In the genomic region with DNA sequence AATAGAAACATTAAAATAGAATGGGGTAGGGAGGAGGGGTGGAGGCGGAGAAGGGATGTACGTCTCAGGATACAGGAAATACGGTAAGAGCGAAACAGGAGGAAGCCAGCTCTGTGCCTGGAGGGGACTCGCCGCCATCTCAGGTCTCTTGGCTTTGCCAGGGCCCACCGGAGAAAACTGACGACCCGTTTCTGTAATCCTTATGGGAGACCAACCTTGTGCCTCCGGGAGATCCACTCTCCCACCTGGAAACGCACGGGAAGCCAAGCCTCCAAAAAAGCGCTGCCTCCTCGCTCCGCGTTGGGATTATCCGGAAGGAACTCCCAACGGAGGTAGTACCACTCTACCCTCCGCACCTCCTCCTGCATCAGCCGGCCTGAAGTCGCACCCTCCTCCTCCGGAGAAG, we compare ENCODE assay signal across 8 cellular contexts. TPM values are rescaled to one million over a fixed set of nuclear protein-coding genes. Genes with fewer than 3 reads are reported as not detected.
DNase-seq lines count a peak whose midpoint lies in the region; TF ChIP-seq lines count a peak whose summit lies in the region.

A gene with protein sequence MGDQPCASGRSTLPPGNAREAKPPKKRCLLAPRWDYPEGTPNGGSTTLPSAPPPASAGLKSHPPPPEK (plus strand): TSS at position 92 of the 406 bp plus-strand sequence. CDS start 111 bp downstream, at position 203.

- DNase-seq in H4 (ENCODE audit: low spot score), result peak; percentile 65
- DNase-seq in MG63, result peak; percentile 26
- DNase-seq in T-helper 2 cell, result peak in 3 of 5 experiments; percentile 9 to 62 (median 40)
- DNase-seq in cardiac fibroblast (ENCODE audit: low read depth in 2 of 2), result peak; percentile 50 to 55
- peak; percentile 24 for DNase-seq in iPS-NIHi7 (ENCODE audit: extremely low spot score)
- no peak for DNase-seq in HuH-7 (ENCODE audit: low spot score)

- H3K27me3 ChIP-seq in MG63 (no peaks in the 10 kb centered on the region), skeletal muscle satellite cell (ENCODE audit: control insufficient read depth, insufficient read depth, low read length) (no peaks in the 10 kb centered on the region)

- TF ChIP-seq CTCF in cardiac fibroblast (IDR thresholded peaks at IDR 0.05; ENCODE audit: low read depth, low read length), result no peak

- peak within 1 kb of the TSS; percentile 89 for H3K4me3 ChIP-seq in GM08714 (ENCODE audit: low read length)
- peak within 1 kb of the TSS; percentile 63 for H3K4me3 ChIP-seq in MG63
- peak within 1 kb of the TSS; percentile 64 to 68 for H3K4me3 ChIP-seq in cardiac fibroblast (replicated peaks in 1 of 2; ENCODE audit: low read depth in 2 of 2, low read length in 2 of 2)
- peak within 1 kb of the TSS; percentile 85 for H3K4me3 ChIP-seq in skeletal muscle satellite cell (ENCODE audit: low read length)

- H3K9ac ChIP-seq in skeletal muscle satellite cell (ENCODE audit: low read depth, low read length), result peak within 1 kb of the TSS; percentile 89

- no peaks in the 10 kb centered on the region for H3K4me1 ChIP-seq in skeletal muscle satellite cell (ENCODE audit: control insufficient read depth, insufficient read depth, low read length)

- peak within 1 kb of the TSS; percentile 72 for H3K4me2 ChIP-seq in skeletal muscle satellite cell (ENCODE audit: low read length)

- H3K36me3 ChIP-seq in MG63 (no peaks in the 10 kb centered on the region), skeletal muscle satellite cell (ENCODE audit: insufficient read depth, low read length) (no peaks in the 10 kb centered on the region)

- H3K9me3 ChIP-seq in MG63, result no peaks in the 10 kb centered on the region
- H3K9me3 ChIP-seq in skeletal muscle satellite cell (replicated peaks; ENCODE audit: low read length), result no peaks in the 10 kb centered on the region

RNA-seq across cellular contexts. Expression of the gene that starts here (rescaled TPM):
- total RNA-seq in H4 (2014; rRNA removed; shearing (Covaris generic)), result 11.7 and 19.0 TPM in 2 replicates
- 5.4 and 9.2 TPM in 2 replicates for total RNA-seq in MG63 (2014; rRNA removed; shearing (Covaris generic); ENCODE audit: low replicate concordance)
- 10.1 and 12.2 TPM in 2 replicates for total RNA-seq in skeletal muscle satellite cell (2012; rRNA removed)
